ENCODE assay signal across 1 cellular context in genomic region chr11:72744474-72744873, GRCh38.
TF ChIP-seq lines count a peak whose summit lies in the region.

No MANE protein-coding gene starts in this region.

TF ChIP-seq in SK-N-SH treated with all-trans-retinoic acid at 6 μM for 48 hours, 23 proteins besides CTCF, POLR2A, EP300 and RAD21:
- TF ChIP-seq ZNF8 (CRISPR knock-in tag; IDR thresholded peaks at IDR 0.05) (no peak), SNAI2 (CRISPR knock-in tag; IDR thresholded peaks at IDR 0.05) (no peak), ARNTL (CRISPR knock-in tag; IDR thresholded peaks at IDR 0.05; ENCODE audit: borderline replicate concordance, low read depth) (no peak), ISL1 (CRISPR knock-in tag; IDR thresholded peaks at IDR 0.05) (no peak), OSR1 (CRISPR knock-in tag; IDR thresholded peaks at IDR 0.05) (no peak), PPARA (CRISPR knock-in tag; IDR thresholded peaks at IDR 0.05; ENCODE audit: borderline replicate concordance) (no peak), ZFP30 (CRISPR knock-in tag; IDR thresholded peaks at IDR 0.05) (no peak)
TF ChIP-seq in SK-N-SH treated with all-trans-retinoic acid at 6 μM for 48 hours: peak in this region for 0.
